Comparison of ENCODE assay signal across 17 cellular contexts in the genomic region with DNA sequence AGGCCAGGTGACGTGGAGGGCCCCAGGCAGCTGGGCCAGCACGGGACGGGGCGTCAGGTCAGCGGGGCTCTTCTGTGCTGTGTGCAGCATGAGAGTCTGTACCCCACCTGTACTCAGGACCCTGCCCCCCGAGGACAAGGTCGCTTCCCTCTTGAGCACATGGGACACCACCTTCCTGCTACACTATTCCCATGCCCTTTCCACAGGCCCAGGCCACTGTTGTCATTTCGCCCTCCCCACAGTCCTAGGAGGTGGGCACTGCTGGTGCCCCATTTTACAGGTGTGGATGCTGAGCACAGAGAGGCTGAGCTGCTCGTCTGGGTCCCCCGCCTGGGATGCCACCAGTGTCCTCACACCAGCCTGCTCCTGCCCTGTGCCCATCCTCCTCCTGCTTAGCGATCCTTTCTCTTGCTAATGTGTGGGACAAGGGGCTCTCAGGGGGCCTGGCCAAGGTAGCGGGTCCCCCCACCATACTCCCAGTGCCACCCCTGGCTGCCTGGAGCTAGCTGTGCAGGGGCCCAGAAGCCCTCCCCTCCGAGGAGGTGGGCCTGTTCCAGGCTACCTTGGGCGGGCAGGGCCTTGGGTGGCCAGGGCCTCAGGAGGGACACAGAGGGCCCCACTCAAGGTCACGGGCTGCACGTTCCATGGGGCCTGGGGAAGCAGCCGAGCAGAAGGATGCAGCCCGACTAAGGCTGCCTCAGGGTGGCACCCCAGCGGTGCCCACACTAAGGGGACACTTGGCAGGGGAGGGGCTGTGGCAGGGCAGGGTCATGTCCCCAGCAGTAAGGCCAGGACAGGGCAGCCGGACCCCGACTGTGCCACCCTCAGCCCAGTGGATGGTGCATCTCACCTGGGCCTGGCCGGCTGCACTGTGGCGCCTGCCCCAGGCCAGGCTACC.
DNase-seq lines count a peak whose midpoint lies in the region; ATAC-seq and TF ChIP-seq lines count a peak whose summit lies in the region.
"Had no signal": no experiment of that assay in that cellular context is flagged by ENCODE, and none has a peak within 500 bp of the region (broad histone marks: within the 10 kb centered on the region; RNA-seq: fewer than 3 reads in every experiment).

No MANE protein-coding gene starts in this region.

- no peaks in the 10 kb centered on the region for H3K9me3 ChIP-seq in mucosa of descending colon
- H3K9me3 ChIP-seq: colonic mucosa, MG63 had no signal

- intact Hi-C loops in Right ventricle myocardium superior (cut with DNase I) (no loop called here), mucosa of descending colon (cut with DNase I, micrococcal nuclease) (no loop called here)

- H3K27ac Mint-ChIP-seq in stimulated activated naive CD8-positive, alpha-beta T cell treated with anti-CD3 and anti-CD28 coated beads, Interleukin-15, amount 100 ng/mL, for 72 hours: peak overlapping the region in 1 of 2 donors; percentile 23

- no peaks in the 10 kb centered on the region for H3K9me3 Mint-ChIP-seq in stimulated activated naive CD8-positive, alpha-beta T cell treated with anti-CD3 and anti-CD28 coated beads, Interleukin-15, amount 100 ng/mL, for 72 hours

- peaks cover 18% of the 10 kb centered on the region for H3K4me1 Mint-ChIP-seq in stimulated activated naive CD8-positive, alpha-beta T cell treated with anti-CD3 and anti-CD28 coated beads, Interleukin-15, amount 100 ng/mL, for 72 hours

- H3K4me3 ChIP-seq in mucosa of descending colon: no peak overlapping the region
- H3K4me3 ChIP-seq: colonic mucosa, MG63 had no signal

- H3K4me3 Mint-ChIP-seq in stimulated activated naive CD8-positive, alpha-beta T cell treated with anti-CD3 and anti-CD28 coated beads, Interleukin-15, amount 100 ng/mL, for 72 hours: no peak overlapping the region
- H3K4me3 Mint-ChIP-seq: nephron had no signal

- no peak for TF ChIP-seq CTCF in mucosa of descending colon (IDR thresholded peaks at IDR 0.05)

- no peak for DNase-seq in stimulated activated naive CD8-positive, alpha-beta T cell treated with anti-CD3 and anti-CD28 coated beads, Interleukin-15, amount 100 ng/mL, for 72 hours
- DNase-seq in stimulated activated naive CD8-positive, alpha-beta T cell treated with anti-CD3 and anti-CD28 coated beads, Interleukin-15, Interleukin-2, amounts not matched to agents 100 U/mL and 50 U/mL, for 24 hours: no peak
- DNase-seq in Right ventricle myocardium superior (peak; percentile 38), mucosa of descending colon (peak in 2 of 3 donors; percentile 16 to 33), GF-D8 (lab: John Stamatoyannopoulos, UW) (no peak), 8988T (no peak)
- DNase-seq: activated CD4-positive, alpha-beta T cell treated with anti-CD3 and anti-CD28 coated beads for 1 hour; activated gamma-delta T cell treated with Interleukin-2 at 50 U/mL for 16 hours; colonic mucosa; MG63; NCI-H2029; NCI-H446 treated with DMSO at 0.1 percent for 48 hours; stimulated activated CD4-positive, alpha-beta T cell treated with anti-CD3 and anti-CD28 coated beads, Interleukin-1b, Interleukin-23, amount 100 ng/mL, for 48 hours had no signal

- H3K27me3 Mint-ChIP-seq in stimulated activated naive CD8-positive, alpha-beta T cell treated with anti-CD3 and anti-CD28 coated beads, Interleukin-15, amount 100 ng/mL, for 72 hours: no peaks in the 10 kb centered on the region

- H3K4me1 ChIP-seq in mucosa of descending colon (ENCODE audit: low read depth): peaks cover 3% of the 10 kb centered on the region
- H3K4me1 ChIP-seq: colonic mucosa had no signal

- peak; percentile 38 for ATAC-seq in stimulated activated naive CD8-positive, alpha-beta T cell treated with anti-CD3 and anti-CD28 coated beads, Interleukin-15, amount 100 ng/mL, for 72 hours
- ATAC-seq in stimulated activated naive CD8-positive, alpha-beta T cell treated with anti-CD3 and anti-CD28 coated beads, Interleukin-15, Interleukin-2, amounts not matched to agents 100 U/mL and 50 U/mL, for 24 hours: no peak
- ATAC-seq in Right ventricle myocardium superior (ENCODE audit: poor library complexity) (peak; percentile 43), mucosa of descending colon (no peak), HG03442 (IDR thresholded peaks at IDR 0.05; ENCODE audit: unreplicated experiment) (no peak), HG03354 (IDR thresholded peaks at IDR 0.05; ENCODE audit: poor library complexity, severe bottlenecking, unreplicated experiment) (no peak)
- ATAC-seq: HCT116 had no signal

- H3K36me3 ChIP-seq in mucosa of descending colon (ENCODE audit: low read depth): no peaks in the 10 kb centered on the region
- H3K36me3 ChIP-seq: colonic mucosa, MG63 had no signal

Comparison
In these comparisons a context has a peak if more than half of its experiments do, and no peak if none do; other contexts are left out.
1. ATAC-seq: peak in stimulated activated naive CD8-positive, alpha-beta T cell treated with anti-CD3 and anti-CD28 coated beads, Interleukin-15, amount 100 ng/mL, for 72 hours (single experiment) and Right ventricle myocardium superior (single experiment); none in stimulated activated naive CD8-positive, alpha-beta T cell treated with anti-CD3 and anti-CD28 coated beads, Interleukin-15, Interleukin-2, amounts not matched to agents 100 U/mL and 50 U/mL, for 24 hours (single experiment), mucosa of descending colon (single experiment), HG03442 (single experiment) and HG03354 (single experiment).
2. DNase-seq: peak in Right ventricle myocardium superior (single experiment) and mucosa of descending colon (2 of 3); none in stimulated activated naive CD8-positive, alpha-beta T cell treated with anti-CD3 and anti-CD28 coated beads, Interleukin-15, amount 100 ng/mL, for 72 hours (0 of 2), stimulated activated naive CD8-positive, alpha-beta T cell treated with anti-CD3 and anti-CD28 coated beads, Interleukin-15, Interleukin-2, amounts not matched to agents 100 U/mL and 50 U/mL, for 24 hours (single experiment), GF-D8 (single experiment) and 8988T (single experiment).